25 cellular contexts compared by ENCODE assay signal in genomic region chr22:22003233-22003632, GRCh38.
"Had no signal": no experiment of that assay in that cellular context is flagged by ENCODE, and none has a peak within 500 bp of the region (broad histone marks: within the 10 kb centered on the region; RNA-seq: fewer than 3 reads in every experiment).

No MANE protein-coding gene starts in this region.

- H3K27me3 ChIP-seq: colonic mucosa, gastrocnemius medialis, left lung had no signal

- H3K9me3 ChIP-seq: colonic mucosa, esophagus squamous epithelium, gastrocnemius medialis, heart right ventricle, left lung, lower lobe of right lung, mucosa of descending colon had no signal

- H3K36me3 ChIP-seq: colonic mucosa, esophagus squamous epithelium, gastrocnemius medialis, heart right ventricle, left lung, lower lobe of right lung had no signal

- H3K4me1 ChIP-seq: colonic mucosa, esophagus squamous epithelium, gastrocnemius medialis, heart right ventricle, left lung, lower lobe of right lung had no signal

- DNase-seq: colonic mucosa; cortex of kidney; effector CD8-positive, alpha-beta T cell; effector memory CD8-positive, alpha-beta T cell; endodermal cell; erythroblast; esophagus squamous epithelium; foreskin fibroblast; foreskin melanocyte; gastrocnemius medialis; glutamatergic neuron; head of caudate nucleus; heart right ventricle; hippocampal formation; left cardiac atrium; left lung; left ventricle myocardium superior; lower lobe of right lung; mesenchymal stem cell; mucosa of descending colon had no signal

- FAIRE-seq: endometrium, islet of Langerhans, keratinocyte had no signal

- H3K4me3 ChIP-seq: colonic mucosa, esophagus squamous epithelium, gastrocnemius medialis, heart right ventricle, left lung, lower lobe of right lung, mucosa of descending colon had no signal

- ATAC-seq: effector memory CD8-positive, alpha-beta T cell; esophagus mucosa; gastrocnemius medialis; heart right ventricle; left cardiac atrium; left lung; left ventricle myocardium superior; lower lobe of right lung; mucosa of descending colon had no signal

- H3K27ac ChIP-seq: colonic mucosa, epithelial cell of prostate, esophagus squamous epithelium, gastrocnemius medialis, heart right ventricle, left lung, lower lobe of right lung had no signal
